ENCODE assay signal across 8 cellular contexts in genomic region chr12:750356-751191, GRCh38. TPM values are rescaled to one million over a fixed set of nuclear protein-coding genes. Genes with fewer than 3 reads are reported as not detected.
DNase-seq lines count a peak whose midpoint lies in the region; ATAC-seq and TF ChIP-seq lines count a peak whose summit lies in the region.

No MANE protein-coding gene starts in this region.

- H3K4me2 ChIP-seq in H9 (ENCODE audit: insufficient read depth, insufficient read length, low read length), result peak overlapping the region; percentile 91
- H3K4me2 ChIP-seq in mesenchymal stem cell (ENCODE audit: low read length, poor library complexity, severe bottlenecking), result peak overlapping the region; percentile 64

- no peaks in the 10 kb centered on the region for H4K20me1 ChIP-seq in H9 (ENCODE audit: control insufficient read depth, insufficient read depth, insufficient read length)

- no peak overlapping the region for H3K9ac ChIP-seq in H9 (ENCODE audit: extremely low read depth, insufficient read length, low read length)
- peak overlapping the region; percentile 90 for H3K9ac ChIP-seq in mesenchymal stem cell (ENCODE audit: low read length)

- H3K4me3 ChIP-seq in ascending aorta (peak overlapping the region; percentile 83 to 90), mesenchymal stem cell (ENCODE audit: insufficient read depth in 1 of 2, low read depth in 1 of 2, low read length in 2 of 2) (peak overlapping the region; percentile 46 to 82)

- peaks cover 12% of the 10 kb centered on the region; the same call in 1 of the 2 replicates for H3K79me2 ChIP-seq in H9 (ENCODE audit: insufficient read depth, low read length)

- no peak for TF ChIP-seq CTCF in 22Rv1 (IDR thresholded peaks at IDR 0.05)
- no peak for TF ChIP-seq CTCF in H9 (conservative IDR thresholded peaks at IDR 0.05)
- TF ChIP-seq CTCF in ascending aorta (IDR thresholded peaks at IDR 0.05), result no peak

- H3K79me1 ChIP-seq in H9 (ENCODE audit: insufficient read depth, low read depth, low read length, poor library complexity, severe bottlenecking) (peaks cover 4% of the 10 kb centered on the region), mesenchymal stem cell (replicated peaks; ENCODE audit: low read length, poor library complexity, severe bottlenecking) (no peaks in the 10 kb centered on the region)

- H3K4ac ChIP-seq in H9 (ENCODE audit: low read depth, low read length) (no peak overlapping the region), mesenchymal stem cell (ENCODE audit: low read depth in 1 of 2, low read length in 2 of 2) (no peak overlapping the region)

- H3K14ac ChIP-seq in H9 (ENCODE audit: insufficient read depth, low read length) (no peak overlapping the region), mesenchymal stem cell (ENCODE audit: low read length in 2 of 2) (no peak overlapping the region)

- no peak overlapping the region for H3T11ph ChIP-seq in H9 (ENCODE audit: low read length)

- H2BK120ac ChIP-seq in H9 (ENCODE audit: low read depth, low read length, poor library complexity, severe bottlenecking) (no peak overlapping the region), mesenchymal stem cell (ENCODE audit: low read depth, low read length) (no peak overlapping the region)

- ATAC-seq in HG03520 (IDR thresholded peaks at IDR 0.05; ENCODE audit: unreplicated experiment) (no peak), HG03442 (IDR thresholded peaks at IDR 0.05; ENCODE audit: unreplicated experiment) (no peak)

- peak overlapping the region; percentile 71 for H3K18ac ChIP-seq in H9 (ENCODE audit: insufficient read length, low read depth, low read length)
- no peak overlapping the region for H3K18ac ChIP-seq in mesenchymal stem cell (ENCODE audit: low read depth in 1 of 2, low read length in 2 of 2)

- H2BK5ac ChIP-seq in H9 (ENCODE audit: insufficient read length, low read length) (no peak overlapping the region), mesenchymal stem cell (ENCODE audit: low read depth, low read length, poor library complexity, severe bottlenecking) (no peak overlapping the region)

- no peak overlapping the region for H2AK5ac ChIP-seq in H9 (ENCODE audit: insufficient read length, low read length)
- no peak overlapping the region for H2AK5ac ChIP-seq in mesenchymal stem cell (ENCODE audit: low read length, severe bottlenecking)

- H2BK12ac ChIP-seq in H9 (ENCODE audit: insufficient read length, low read depth, low read length), result no peak overlapping the region
- no peak overlapping the region for H2BK12ac ChIP-seq in mesenchymal stem cell (ENCODE audit: low read length in 2 of 2)

- no peaks in the 10 kb centered on the region; the same call in 1 of the 2 replicates for H3K27me3 Mint-ChIP-seq in H9 (ENCODE audit: low read depth)

- H3K9me3 Mint-ChIP-seq in H9, result no peaks in the 10 kb centered on the region

- H2BK20ac ChIP-seq in H9 (ENCODE audit: low read depth, low read length, poor library complexity, severe bottlenecking), result no peak overlapping the region

- H2AFZ ChIP-seq in H9 (ENCODE audit: low read length), result no peak overlapping the region
- peak overlapping the region; percentile 69 for H2AFZ ChIP-seq in mesenchymal stem cell (ENCODE audit: low read depth, low read length)

- WGBS in H9 (ENCODE audit: extremely low coverage, insufficient read length, low lambda C conversion rate), result no CpG with 5 or more reads among the region's 7 CpGs
- WGBS in mesenchymal stem cell, result 20% methylated on average over 7 of the region's 7 CpGs

- peaks cover 0 to 5% (median 0%) of the 10 kb centered on the region in 3 experiments; a peak in 2 of 7 replicates for H3K36me3 Mint-ChIP-seq in H9 (ENCODE audit: insufficient read depth in 1 of 3, low read depth in 3 of 3)

- H3K4me1 ChIP-seq in H9 (ENCODE audit: insufficient read depth, low read length) (no peaks in the 10 kb centered on the region), ascending aorta (peaks cover 0 to 4% of the 10 kb centered on the region in 2 donors), mesenchymal stem cell (ENCODE audit: control insufficient read depth, insufficient read depth, low read depth, low read length) (peaks cover under 1% of the 10 kb centered on the region)

- H3K27ac Mint-ChIP-seq in H9, result no peak overlapping the region

- H4K91ac ChIP-seq in H9 (ENCODE audit: insufficient read length, low read depth, low read length) (no peak overlapping the region), mesenchymal stem cell (ENCODE audit: low read length) (no peak overlapping the region)

- H4K5ac ChIP-seq in H9 (ENCODE audit: insufficient read length, low read depth, low read length), result no peak overlapping the region

- intact Hi-C loops in ascending aorta (cut with DNase I), result loop anchor here (1.0 to 10.0 kb wide), 6 partner anchors 64 to 844 kb away; partner anchors contain the start of genes ERC1 and FBXL14

- DNase-seq in H9 (no peak), ascending aorta (ENCODE audit: low spot score in 2 of 2) (no peak), mesenchymal stem cell (no peak), DMS79 (lab: John Stamatoyannopoulos, UW) (no peak), COLO829 (ENCODE audit: low spot score) (no peak)

- peaks cover 21% of the 10 kb centered on the region for H3K23me2 ChIP-seq in H9 (ENCODE audit: insufficient read length, low read depth, low read length, poor library complexity, severe bottlenecking)

- H3K27me3 ChIP-seq in H9 (ENCODE audit: insufficient read depth, low read length) (no peaks in the 10 kb centered on the region), ascending aorta (no peaks in the 10 kb centered on the region), mesenchymal stem cell (ENCODE audit: control insufficient read depth in 1 of 2, insufficient read depth in 1 of 2, low read length in 2 of 2) (no peaks in the 10 kb centered on the region)

- peaks cover 16 to 23% of the 10 kb centered on the region in 2 experiments for H3K4me1 Mint-ChIP-seq in H9

- H3K36me3 ChIP-seq in ascending aorta (no peaks in the 10 kb centered on the region), mesenchymal stem cell (ENCODE audit: control insufficient read depth in 1 of 2, insufficient read depth in 2 of 2, low read depth in 1 of 2, low read length in 2 of 2) (peaks cover 2 to 3% of the 10 kb centered on the region in 2 experiments)

- H3K9me3 ChIP-seq in H9 (ENCODE audit: control insufficient read depth, low read depth, low read length) (no peaks in the 10 kb centered on the region), ascending aorta (no peaks in the 10 kb centered on the region), mesenchymal stem cell (ENCODE audit: control insufficient read depth, low read length) (no peaks in the 10 kb centered on the region)

- H2BK15ac ChIP-seq in H9 (ENCODE audit: low read depth, low read length) (no peak overlapping the region), mesenchymal stem cell (ENCODE audit: low read depth, poor library complexity, severe bottlenecking) (no peak overlapping the region)

- H4K8ac ChIP-seq in H9 (replicated peaks; ENCODE audit: insufficient read length, low read depth, low read length) (no peak overlapping the region), mesenchymal stem cell (ENCODE audit: low read length) (peak overlapping the region; percentile 52)

- H3K23ac ChIP-seq in H9 (ENCODE audit: insufficient read length, low read depth, low read length) (no peak overlapping the region), mesenchymal stem cell (ENCODE audit: low read length in 2 of 2) (no peak overlapping the region)

- H3K27ac ChIP-seq in 22Rv1 (peak overlapping the region; percentile 98), H9 (ENCODE audit: insufficient read length, low read depth, low read length) (peak overlapping the region; percentile 87), ascending aorta (peak overlapping the region; percentile 98 to 99), mesenchymal stem cell (ENCODE audit: low read length, poor library complexity, severe bottlenecking) (peak overlapping the region; percentile 94)

- H3K56ac ChIP-seq in H9 (ENCODE audit: insufficient read length, low read depth, low read length), result no peak overlapping the region

- H3K4me3 Mint-ChIP-seq in H9, result no peak overlapping the region; a peak in 1 of 5 replicates

RNA-seq across cellular contexts. Expression of gene WNK1, which starts 1.8 kb away (rescaled TPM):
- total RNA-seq in H9 (2021) (110 and 117 TPM in 2 replicates), ascending aorta (178 TPM)
- 53.4 TPM for polyA plus RNA-seq in mesenchymal stem cell (2013, experiment 1 of 2)
- polyA plus RNA-seq in mesenchymal stem cell (2013, experiment 2 of 2), result 50.7 TPM
